Comparison of ENCODE assay signal across 8 cellular contexts in the genomic region with DNA sequence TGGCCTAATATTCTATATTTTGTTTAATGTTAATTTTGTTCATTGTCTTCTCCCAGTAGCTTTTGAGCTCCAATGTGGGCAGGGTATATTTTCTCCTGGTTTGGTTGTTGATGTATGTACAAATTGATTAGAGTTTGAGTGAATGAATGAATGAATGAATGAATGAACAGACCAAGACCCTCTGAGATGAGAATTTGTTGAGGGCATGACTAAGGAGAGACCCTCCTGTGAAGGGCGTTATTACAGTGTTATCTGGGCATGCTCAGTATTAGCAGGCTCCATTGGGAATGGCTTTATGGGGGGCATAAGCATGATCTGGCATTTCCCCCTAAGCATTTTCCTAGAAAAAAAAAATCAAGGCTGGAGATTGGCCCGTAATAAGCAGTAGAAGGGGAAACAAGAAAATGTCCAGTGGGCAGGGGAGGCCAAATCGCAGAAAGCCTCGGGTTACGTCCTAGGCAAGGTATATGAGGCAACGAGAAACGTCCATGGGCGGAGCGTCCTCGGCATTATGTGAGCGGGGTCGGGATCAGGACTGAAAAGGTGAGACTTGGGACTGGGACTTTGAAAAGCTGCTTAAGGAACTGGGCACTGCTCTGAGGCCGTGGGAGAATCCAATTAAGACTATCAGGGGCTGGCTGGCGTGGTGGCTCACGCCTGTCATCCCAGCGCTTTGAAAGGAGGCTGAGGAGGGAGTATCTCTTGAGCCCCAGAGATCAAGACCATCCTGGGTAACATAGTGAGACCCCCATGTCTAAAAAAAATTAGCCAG. TPM values are rescaled to one million over a fixed set of nuclear protein-coding genes. Genes with fewer than 3 reads are reported as not detected.
DNase-seq lines count a peak whose midpoint lies in the region; ATAC-seq and TF ChIP-seq lines count a peak whose summit lies in the region.

No MANE protein-coding gene starts in this region.

- H3K4me3 ChIP-seq in left lung (peak overlapping the region; percentile 86 to 93), upper lobe of right lung (peak overlapping the region; percentile 80), body of pancreas (no peak overlapping the region)

- CTCF ChIA-PET in activated CD8-positive, alpha-beta T cell treated with anti-CD3 and anti-CD28 coated beads for 36 hours (lab: Charles Lee): no interaction called here

- H3K36me3 Mint-ChIP-seq in activated CD8-positive, alpha-beta T cell treated with anti-CD3 and anti-CD28 coated beads for 36 hours (ENCODE audit: low read depth): peaks cover 1% of the 10 kb centered on the region

- 46 to 50% methylated on average over 16 of the region's 16 CpGs for WGBS in body of pancreas, 2 donors

- H3K4me1 ChIP-seq in left lung (peaks cover 0 to 17% of the 10 kb centered on the region in 2 donors), upper lobe of right lung (peaks cover 4% of the 10 kb centered on the region), body of pancreas (peaks cover 14% of the 10 kb centered on the region)

- TF ChIP-seq CTCF in activated CD8-positive, alpha-beta T cell treated with anti-CD3 and anti-CD28 coated beads for 36 hours (IDR thresholded peaks at IDR 0.05): no peak
- TF ChIP-seq CTCF in left lung (IDR thresholded peaks at IDR 0.05): no peak
- TF ChIP-seq CTCF in upper lobe of right lung (IDR thresholded peaks at IDR 0.05): no peak
- TF ChIP-seq CTCF in body of pancreas (IDR thresholded peaks at IDR 0.05): no peak

- H3K27me3 ChIP-seq in left lung: no peaks in the 10 kb centered on the region
- no peaks in the 10 kb centered on the region for H3K27me3 ChIP-seq in upper lobe of right lung
- no peaks in the 10 kb centered on the region for H3K27me3 ChIP-seq in body of pancreas

- intact Hi-C loops in Right ventricle myocardium inferior (cut with DNase I) (no loop called here), left cardiac atrium (cut with DNase I) (loop anchor here in 1 of 2 donors (10.0 kb wide), 1 partner anchor 160 kb away; the partner anchor contains the start of gene LRFN3), left lung (cut with DNase I) (no loop called here), upper lobe of right lung (cut with DNase I) (no loop called here), body of pancreas (cut with DNase I) (no loop called here)
- intact Hi-C loops in activated CD8-positive, alpha-beta T cell treated with anti-CD3 and anti-CD28 coated beads for 36 hours (cut with micrococcal nuclease): no loop called here

- H3K4me1 Mint-ChIP-seq in activated CD8-positive, alpha-beta T cell treated with anti-CD3 and anti-CD28 coated beads for 36 hours (ENCODE audit: low read depth): peaks cover 10% of the 10 kb centered on the region

- H3K9me3 ChIP-seq in left lung (no peaks in the 10 kb centered on the region), upper lobe of right lung (no peaks in the 10 kb centered on the region), body of pancreas (no peaks in the 10 kb centered on the region)

- ATAC-seq in Right ventricle myocardium inferior (no peak), left cardiac atrium (no peak), left lung (no peak), upper lobe of right lung (no peak), body of pancreas (no peak), HG02610 (IDR thresholded peaks at IDR 0.05; ENCODE audit: unreplicated experiment) (no peak)
- no peak for ATAC-seq in activated CD8-positive, alpha-beta T cell treated with anti-CD3 and anti-CD28 coated beads for 36 hours

- H3K4me3 Mint-ChIP-seq in activated CD8-positive, alpha-beta T cell treated with anti-CD3 and anti-CD28 coated beads for 36 hours: peak overlapping the region; percentile 72

- no peaks in the 10 kb centered on the region for H3K9me3 Mint-ChIP-seq in activated CD8-positive, alpha-beta T cell treated with anti-CD3 and anti-CD28 coated beads for 36 hours

- H3K27me3 Mint-ChIP-seq in activated CD8-positive, alpha-beta T cell treated with anti-CD3 and anti-CD28 coated beads for 36 hours: no peaks in the 10 kb centered on the region

- H3K27ac ChIP-seq in left lung: no peak overlapping the region
- no peak overlapping the region for H3K27ac ChIP-seq in upper lobe of right lung
- H3K27ac ChIP-seq in body of pancreas: no peak overlapping the region

- POLR2A ChIA-PET in activated CD8-positive, alpha-beta T cell treated with anti-CD3 and anti-CD28 coated beads for 36 hours (lab: Charles Lee): interaction anchor here (1.2 kb wide), 1 partner anchor 15 kb away, joined by 5 read pairs; no protein-coding TSS in a partner anchor

- DNase-seq in Right ventricle myocardium inferior (ENCODE audit: missing footprints) (peak; percentile 42), left cardiac atrium (no peak), left lung (no peak), upper lobe of right lung (no peak), erythroblast (lab: John Stamatoyannopoulos, UW) (no peak), body of pancreas (no peak)
- no peak for DNase-seq in activated CD8-positive, alpha-beta T cell treated with anti-CD3 and anti-CD28 coated beads for 36 hours

- H3K27ac Mint-ChIP-seq in activated CD8-positive, alpha-beta T cell treated with anti-CD3 and anti-CD28 coated beads for 36 hours: no peak overlapping the region

- H3K36me3 ChIP-seq in left lung: peaks cover 0 to 11% of the 10 kb centered on the region in 2 donors
- no peaks in the 10 kb centered on the region for H3K36me3 ChIP-seq in upper lobe of right lung
- no peaks in the 10 kb centered on the region for H3K36me3 ChIP-seq in body of pancreas (replicated peaks in 1 of 2; ENCODE audit: insufficient read depth in 1 of 2, low read depth in 2 of 2)

- TF ChIP-seq POLR2A in erythroblast (IDR thresholded peaks at IDR 0.05; ENCODE audit: low read length) (no peak), body of pancreas (IDR thresholded peaks at IDR 0.05) (no peak)

RNA-seq across cellular contexts. Expression of gene ARHGAP33, which starts 0.9 kb away (rescaled TPM):
- total RNA-seq in Right ventricle myocardium inferior: 4.2 TPM
- 1 to 10 TPM; 2.4 to 2.7 TPM for total RNA-seq in left cardiac atrium
- 10 to 100 TPM; 27.1 to 29.8 TPM for total RNA-seq in activated CD8-positive, alpha-beta T cell treated with anti-CD3 and anti-CD28 coated beads for 36 hours
- 10 to 100 TPM; 11.4 to 11.9 TPM for total RNA-seq in left lung
- total RNA-seq in upper lobe of right lung: 6.8 TPM
- total RNA-seq in body of pancreas: 10 to 100 TPM in 1 of 2 donors, 1 to 10 TPM in 1; 8.6 to 71.5 TPM

RNA-seq across cellular contexts. Expression of gene PROSER3, which starts 16.5 kb away (rescaled TPM):
- total RNA-seq in Right ventricle myocardium inferior (5.1 TPM), left cardiac atrium (1 to 10 TPM; 6.8 to 8.4 TPM), left lung (10 to 100 TPM; 21.8 to 22.2 TPM), upper lobe of right lung (18.2 TPM), body of pancreas (10 to 100 TPM in 1 of 2 donors, 1 to 10 TPM in 1; 7.3 to 14.2 TPM)
- 10 to 100 TPM; 40.7 to 41.1 TPM for total RNA-seq in activated CD8-positive, alpha-beta T cell treated with anti-CD3 and anti-CD28 coated beads for 36 hours

RNA-seq across cellular contexts. Expression of gene HSPB6, which starts 17.6 kb away (rescaled TPM):
- total RNA-seq in Right ventricle myocardium inferior (662 TPM), left cardiac atrium (100 to 1,000 TPM; 210 to 251 TPM), left lung (10 to 100 TPM; 38.3 to 39.7 TPM), upper lobe of right lung (41.3 TPM), body of pancreas (100 to 1,000 TPM in 1 of 2 donors, 10 to 100 TPM in 1; 35.0 to 117 TPM)
- under 1 TPM; 0.85 to 0.95 TPM for total RNA-seq in activated CD8-positive, alpha-beta T cell treated with anti-CD3 and anti-CD28 coated beads for 36 hours

RNA-seq across cellular contexts. Expression of gene LIN37, which starts 26.1 kb away (rescaled TPM):
- 8.2 TPM for total RNA-seq in Right ventricle myocardium inferior
- 1 to 10 TPM; 7.5 to 8.1 TPM for total RNA-seq in left cardiac atrium
- total RNA-seq in activated CD8-positive, alpha-beta T cell treated with anti-CD3 and anti-CD28 coated beads for 36 hours: 1 to 10 TPM; 4.5 to 7.8 TPM
- total RNA-seq in left lung: 1 to 10 TPM; 6.6 to 9.9 TPM
- 11.3 TPM for total RNA-seq in upper lobe of right lung
- total RNA-seq in body of pancreas: 1 to 10 TPM; 6.7 to 7.6 TPM

RNA-seq across cellular contexts. Expression of gene PSENEN, which starts 29.0 kb away (rescaled TPM):
- total RNA-seq in Right ventricle myocardium inferior (44.7 TPM), left cardiac atrium (10 to 100 TPM; 41.7 to 46.6 TPM), left lung (10 to 100 TPM; 59.6 to 90.3 TPM), upper lobe of right lung (51.0 TPM), body of pancreas (10 to 100 TPM; 10.6 to 21.1 TPM)
- total RNA-seq in activated CD8-positive, alpha-beta T cell treated with anti-CD3 and anti-CD28 coated beads for 36 hours: 10 to 100 TPM; 37.2 to 41.3 TPM

Comparison
In these comparisons a context has a peak if more than half of its experiments do, and no peak if none do; other contexts are left out.
1. H3K4me3 ChIP-seq: peak in left lung (2 of 2) and upper lobe of right lung (single experiment); none in body of pancreas (0 of 2).
2. RNA of gene HSPB6, which starts 17.6 kb away (total RNA-seq): 662 TPM in Right ventricle myocardium inferior (single experiment), 210 to 251 TPM in left cardiac atrium, 35.0 to 117 TPM in body of pancreas, 41.3 TPM in upper lobe of right lung (single experiment) and 38.3 to 39.7 TPM in left lung; 0.85 to 0.95 TPM in activated CD8-positive, alpha-beta T cell treated with anti-CD3 and anti-CD28 coated beads for 36 hours; every median in the first group is over 10 times any median in the second.